Comparison of ENCODE assay signal across 9 cellular contexts in the genomic region with DNA sequence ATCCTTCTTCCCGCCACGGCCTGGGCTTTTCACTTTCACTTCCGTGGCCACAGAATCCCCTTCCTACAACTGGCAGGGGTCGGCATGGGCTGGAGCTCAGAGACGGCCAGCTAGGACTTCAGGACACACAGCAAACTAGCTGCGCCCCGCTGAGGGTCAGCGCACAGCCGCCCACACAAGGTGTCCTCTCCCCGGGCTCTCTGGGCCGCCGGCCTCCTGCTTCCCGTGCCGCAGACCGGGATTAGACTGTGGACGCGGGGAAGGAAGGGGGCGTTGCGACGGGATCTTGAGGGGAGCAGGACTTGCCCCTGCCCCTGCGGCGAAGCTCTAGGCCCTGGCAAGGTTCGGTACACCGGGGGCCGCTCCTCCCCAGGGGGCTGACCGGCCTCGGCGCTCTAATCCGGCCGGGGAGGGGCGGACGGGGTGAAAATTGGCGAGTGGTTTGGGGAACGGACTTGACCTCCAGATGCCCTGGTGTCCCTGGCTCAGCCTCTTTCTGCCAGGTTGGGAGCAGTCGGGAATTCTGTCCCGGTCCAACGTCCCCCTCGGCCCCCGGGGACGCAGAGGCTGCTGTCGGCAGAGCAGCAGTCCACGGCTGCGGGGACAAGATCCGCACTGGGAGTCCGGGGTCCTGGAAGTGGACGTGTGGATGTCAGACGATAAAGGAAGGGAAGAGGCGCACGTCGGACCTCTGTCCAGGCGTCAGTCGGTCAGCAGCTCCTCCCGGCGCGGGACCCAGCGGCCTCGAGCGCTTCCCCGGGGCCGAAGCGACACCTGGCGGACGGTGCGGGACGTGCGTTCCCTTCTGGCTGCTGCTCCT. TPM values are rescaled to one million over a fixed set of nuclear protein-coding genes. Genes with fewer than 3 reads are reported as not detected.
DNase-seq lines count a peak whose midpoint lies in the region; ATAC-seq and TF ChIP-seq lines count a peak whose summit lies in the region.
"Had no signal": no experiment of that assay in that cellular context is flagged by ENCODE, and none has a peak within 500 bp of the region (broad histone marks: within the 10 kb centered on the region; RNA-seq: fewer than 3 reads in every experiment).

No MANE protein-coding gene starts in this region.

- TF ChIP-seq CTCF in CD4-positive, alpha-beta T cell (IDR thresholded peaks at IDR 0.05) = peak; percentile 89

- intact Hi-C loops in CD4-positive, alpha-beta T cell (cut with DNase I, micrococcal nuclease) = loop anchor here (1.0 to 10.0 kb wide), 4 partner anchors 46 to 259 kb away; no protein-coding TSS in a partner anchor

- H3K9me3 ChIP-seq in CD4-positive, alpha-beta T cell (ENCODE audit: control insufficient read depth, low read length) = no peaks in the 10 kb centered on the region

- H3K36me3 Mint-ChIP-seq in CD4-positive, alpha-beta T cell (ENCODE audit: low read depth) = no peaks in the 10 kb centered on the region

- peak; percentile 51 to 85 (median 72) for DNase-seq in CD4-positive, alpha-beta T cell
- DNase-seq in NCI-H1930 (lab: John Stamatoyannopoulos, UW) (peak; percentile 57 to 76), cerebellar cortex (ENCODE audit: low spot score) (peak; percentile 81), kidney glomerular epithelial cell (lab: John Stamatoyannopoulos, UW) (peak; percentile 35)
- peak; percentile 69 to 81 for DNase-seq in activated CD4-positive, alpha-beta T cell treated with anti-CD3 and anti-CD28 coated beads for 24 hours (ENCODE audit: low read depth in 2 of 2)
- peak; percentile 87 for DNase-seq in stimulated activated CD4-positive, alpha-beta T cell treated with anti-CD3 and anti-CD28 coated beads, Interleukin-15, amount 100 ng/mL, for 24 hours

- H3K27ac Mint-ChIP-seq in CD4-positive, alpha-beta T cell = no peak overlapping the region

- H3K4me3 Mint-ChIP-seq in CD4-positive, alpha-beta T cell = peak overlapping the region; percentile 80

- peaks cover 76% of the 10 kb centered on the region for H3K27me3 ChIP-seq in CD4-positive, alpha-beta T cell (ENCODE audit: control insufficient read depth, insufficient read depth, low read length)

- POLR2A ChIA-PET in CD4-positive, alpha-beta T cell (lab: Charles Lee) = interaction anchor here (1.0 kb wide), 2 partner anchors 21 to 188 kb away, joined by 3 to 4 read pairs; a partner anchor contains a TSS

- CTCF ChIA-PET in CD4-positive, alpha-beta T cell (lab: Charles Lee) = interaction anchor here (1.1 to 2.5 kb wide), 11 partner anchors 12 to 967 kb away, joined by 3 to 11 read pairs (median 4); a partner anchor contains a TSS

- peak; percentile 76 for ATAC-seq in CD4-positive, alpha-beta T cell (ENCODE audit: poor library complexity)
- ATAC-seq in GM21786 (IDR thresholded peaks at IDR 0.05; ENCODE audit: unreplicated experiment) (peak; percentile 71), GM21515 (IDR thresholded peaks at IDR 0.05; ENCODE audit: unreplicated experiment) (no peak)

- no peaks in the 10 kb centered on the region for H3K9me3 Mint-ChIP-seq in CD4-positive, alpha-beta T cell

- H3K27me3 Mint-ChIP-seq in CD4-positive, alpha-beta T cell = peaks cover 83% of the 10 kb centered on the region

- peaks cover 26% of the 10 kb centered on the region for H3K4me1 Mint-ChIP-seq in CD4-positive, alpha-beta T cell (ENCODE audit: low read depth)

- H3K27ac ChIP-seq in CD4-positive, alpha-beta T cell (ENCODE audit: low read depth, low read length) = no peak overlapping the region

RNA-seq across cellular contexts. Expression of a gene that starts 1.8 kb away (rescaled TPM):
- not detected for total RNA-seq in CD4-positive, alpha-beta T cell
- total RNA-seq: T-helper 1 cell treated with Interleukin-12 subunit alpha and Interleukin-12 subunit beta and Interleukin-4 antibody, amounts not matched to agents 30 ng/mL and 1 ng/mL, for 36 hours had no signal

RNA-seq across cellular contexts. Expression of a gene that starts 20.6 kb away (rescaled TPM):
- 1 to 10 TPM; 4.6 to 5.7 TPM for total RNA-seq in CD4-positive, alpha-beta T cell

RNA-seq across cellular contexts. Expression of a gene that starts 29.0 kb away (rescaled TPM):
- total RNA-seq in CD4-positive, alpha-beta T cell = 10 to 100 TPM; 81.5 to 84.4 TPM

RNA-seq across cellular contexts. Expression of a gene that starts 37.6 kb away (rescaled TPM):
- total RNA-seq in CD4-positive, alpha-beta T cell = under 1 TPM; 0.25 to 0.34 TPM

RNA-seq across cellular contexts. Expression of a gene that starts 46.3 kb away (rescaled TPM):
- total RNA-seq in CD4-positive, alpha-beta T cell = 10 to 100 TPM; 11.7 to 12.1 TPM

Comparison
In these comparisons a context has a peak if more than half of its experiments do, and no peak if none do; other contexts are left out.
1. DNase-seq: peak in every context shown above with its lines; median percentile 87 in stimulated activated CD4-positive, alpha-beta T cell treated with anti-CD3 and anti-CD28 coated beads, Interleukin-15, amount 100 ng/mL, for 24 hours; 81 in cerebellar cortex; 75 in activated CD4-positive, alpha-beta T cell treated with anti-CD3 and anti-CD28 coated beads for 24 hours; 72 in CD4-positive, alpha-beta T cell; 66 in NCI-H1930; 35 in kidney glomerular epithelial cell.